ENCODE assay signal across 2 cellular contexts in the genomic region with DNA sequence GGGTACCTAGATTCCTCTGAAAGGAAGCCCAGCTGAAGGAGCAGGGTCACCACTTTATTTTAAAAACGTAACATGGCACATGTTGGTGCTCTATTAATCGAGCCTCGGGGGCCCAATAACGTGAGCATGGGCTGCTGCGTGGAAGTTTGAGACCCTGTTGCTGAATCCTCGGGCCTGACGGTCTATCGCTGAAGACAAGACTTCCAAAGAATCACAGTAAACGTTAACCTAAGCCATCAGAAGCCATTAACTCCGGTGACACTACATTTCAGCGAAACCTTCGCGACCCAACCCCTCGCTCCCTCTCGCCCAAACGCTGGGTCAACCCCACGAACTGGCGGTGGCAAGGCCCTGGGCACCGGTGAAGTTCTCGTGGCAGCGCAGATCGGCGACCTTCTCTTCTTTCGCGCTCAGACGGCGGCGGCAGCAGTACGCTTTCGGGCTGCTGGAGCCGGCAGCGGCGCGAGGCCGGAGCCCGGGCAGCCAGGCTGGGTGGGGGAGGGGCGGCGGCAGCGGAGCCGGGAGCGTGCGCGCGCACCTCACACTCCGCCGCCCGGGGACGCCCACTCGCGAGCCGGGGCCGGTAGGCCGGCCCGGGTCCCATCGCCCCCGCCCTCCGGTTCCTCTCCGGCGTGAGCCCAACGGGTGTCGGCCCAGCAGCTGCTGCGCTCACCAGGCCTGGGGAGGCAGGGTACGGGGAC.
TF ChIP-seq lines count a peak whose summit lies in the region.

No MANE protein-coding gene starts in this region.

TF ChIP-seq in HEK293T, 16 proteins besides CTCF, POLR2A, EP300 and RAD21 (continued from another document):
- TF ChIP-seq NFRKB (IDR thresholded peaks at IDR 0.05): no peak
- TF ChIP-seq ELF4 (IDR thresholded peaks at IDR 0.05): no peak
- TF ChIP-seq ARNT (IDR thresholded peaks at IDR 0.05): 0 out of 2 replicates have a peak, but pooled peaks have one; percentile 6
- TF ChIP-seq SP1 (IDR thresholded peaks at IDR 0.05): no peak
- no peak for TF ChIP-seq FOXK2 (IDR thresholded peaks at IDR 0.05)
- TF ChIP-seq L3MBTL2 (conservative IDR thresholded peaks at IDR 0.05): peak; percentile 72
- TF ChIP-seq CTBP1 (IDR thresholded peaks at IDR 0.05; ENCODE audit: borderline replicate concordance): no peak

TF ChIP-seq in K562, 482 proteins besides CTCF, POLR2A, EP300 and RAD21 (continued from another document and continues in another):
- TF ChIP-seq TOE1 (IDR thresholded peaks at IDR 0.05; ENCODE audit: borderline replicate concordance): no peak
- peak; percentile 48; the same call in 1 of the 2 replicates for TF ChIP-seq TOE1 (CRISPR knock-in tag; IDR thresholded peaks at IDR 0.05; ENCODE audit: borderline replicate concordance, low read depth)
- TF ChIP-seq NFATC3 (IDR thresholded peaks at IDR 0.05): no peak
- TF ChIP-seq, protein P1, sequence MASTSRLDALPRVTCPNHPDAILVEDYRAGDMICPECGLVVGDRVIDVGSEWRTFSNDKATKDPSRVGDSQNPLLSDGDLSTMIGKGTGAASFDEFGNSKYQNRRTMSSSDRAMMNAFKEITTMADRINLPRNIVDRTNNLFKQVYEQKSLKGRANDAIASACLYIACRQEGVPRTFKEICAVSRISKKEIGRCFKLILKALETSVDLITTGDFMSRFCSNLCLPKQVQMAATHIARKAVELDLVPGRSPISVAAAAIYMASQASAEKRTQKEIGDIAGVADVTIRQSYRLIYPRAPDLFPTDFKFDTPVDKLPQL (IDR thresholded peaks at IDR 0.05; ENCODE audit: extremely low read depth, insufficient read length): no peak
- peak; percentile 85; the same call in 1 of the 2 replicates for TF ChIP-seq ZNF589 (CRISPR knock-in tag; IDR thresholded peaks at IDR 0.05; ENCODE audit: low read depth)
- TF ChIP-seq, protein P2, sequence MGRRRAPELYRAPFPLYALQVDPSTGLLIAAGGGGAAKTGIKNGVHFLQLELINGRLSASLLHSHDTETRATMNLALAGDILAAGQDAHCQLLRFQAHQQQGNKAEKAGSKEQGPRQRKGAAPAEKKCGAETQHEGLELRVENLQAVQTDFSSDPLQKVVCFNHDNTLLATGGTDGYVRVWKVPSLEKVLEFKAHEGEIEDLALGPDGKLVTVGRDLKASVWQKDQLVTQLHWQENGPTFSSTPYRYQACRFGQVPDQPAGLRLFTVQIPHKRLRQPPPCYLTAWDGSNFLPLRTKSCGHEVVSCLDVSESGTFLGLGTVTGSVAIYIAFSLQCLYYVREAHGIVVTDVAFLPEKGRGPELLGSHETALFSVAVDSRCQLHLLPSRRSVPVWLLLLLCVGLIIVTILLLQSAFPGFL (CRISPR knock-in tag; IDR thresholded peaks at IDR 0.05): no peak
- TF ChIP-seq SUPT5H (IDR thresholded peaks at IDR 0.05): peak; percentile 61
- TF ChIP-seq ILF3 (IDR thresholded peaks at IDR 0.05; ENCODE audit: borderline replicate concordance): 0 out of 2 replicates have a peak, but pooled peaks have one; percentile 86
- peak; percentile 41 for TF ChIP-seq CREB1 (IDR thresholded peaks at IDR 0.05)
- no peak for TF ChIP-seq CREB1 (CRISPR knock-in tag; IDR thresholded peaks at IDR 0.05)
- TF ChIP-seq, protein P3, sequence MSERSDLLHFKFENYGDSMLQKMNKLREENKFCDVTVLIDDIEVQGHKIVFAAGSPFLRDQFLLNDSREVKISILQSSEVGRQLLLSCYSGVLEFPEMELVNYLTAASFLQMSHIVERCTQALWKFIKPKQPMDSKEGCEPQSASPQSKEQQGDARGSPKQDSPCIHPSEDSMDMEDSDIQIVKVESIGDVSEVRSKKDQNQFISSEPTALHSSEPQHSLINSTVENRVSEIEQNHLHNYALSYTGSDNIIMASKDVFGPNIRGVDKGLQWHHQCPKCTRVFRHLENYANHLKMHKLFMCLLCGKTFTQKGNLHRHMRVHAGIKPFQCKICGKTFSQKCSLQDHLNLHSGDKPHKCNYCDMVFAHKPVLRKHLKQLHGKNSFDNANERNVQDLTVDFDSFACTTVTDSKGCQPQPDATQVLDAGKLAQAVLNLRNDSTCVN (CRISPR knock-in tag; IDR thresholded peaks at IDR 0.05): 0 out of 2 replicates have a peak, but pooled peaks have one; percentile 24
- TF ChIP-seq, protein P4, sequence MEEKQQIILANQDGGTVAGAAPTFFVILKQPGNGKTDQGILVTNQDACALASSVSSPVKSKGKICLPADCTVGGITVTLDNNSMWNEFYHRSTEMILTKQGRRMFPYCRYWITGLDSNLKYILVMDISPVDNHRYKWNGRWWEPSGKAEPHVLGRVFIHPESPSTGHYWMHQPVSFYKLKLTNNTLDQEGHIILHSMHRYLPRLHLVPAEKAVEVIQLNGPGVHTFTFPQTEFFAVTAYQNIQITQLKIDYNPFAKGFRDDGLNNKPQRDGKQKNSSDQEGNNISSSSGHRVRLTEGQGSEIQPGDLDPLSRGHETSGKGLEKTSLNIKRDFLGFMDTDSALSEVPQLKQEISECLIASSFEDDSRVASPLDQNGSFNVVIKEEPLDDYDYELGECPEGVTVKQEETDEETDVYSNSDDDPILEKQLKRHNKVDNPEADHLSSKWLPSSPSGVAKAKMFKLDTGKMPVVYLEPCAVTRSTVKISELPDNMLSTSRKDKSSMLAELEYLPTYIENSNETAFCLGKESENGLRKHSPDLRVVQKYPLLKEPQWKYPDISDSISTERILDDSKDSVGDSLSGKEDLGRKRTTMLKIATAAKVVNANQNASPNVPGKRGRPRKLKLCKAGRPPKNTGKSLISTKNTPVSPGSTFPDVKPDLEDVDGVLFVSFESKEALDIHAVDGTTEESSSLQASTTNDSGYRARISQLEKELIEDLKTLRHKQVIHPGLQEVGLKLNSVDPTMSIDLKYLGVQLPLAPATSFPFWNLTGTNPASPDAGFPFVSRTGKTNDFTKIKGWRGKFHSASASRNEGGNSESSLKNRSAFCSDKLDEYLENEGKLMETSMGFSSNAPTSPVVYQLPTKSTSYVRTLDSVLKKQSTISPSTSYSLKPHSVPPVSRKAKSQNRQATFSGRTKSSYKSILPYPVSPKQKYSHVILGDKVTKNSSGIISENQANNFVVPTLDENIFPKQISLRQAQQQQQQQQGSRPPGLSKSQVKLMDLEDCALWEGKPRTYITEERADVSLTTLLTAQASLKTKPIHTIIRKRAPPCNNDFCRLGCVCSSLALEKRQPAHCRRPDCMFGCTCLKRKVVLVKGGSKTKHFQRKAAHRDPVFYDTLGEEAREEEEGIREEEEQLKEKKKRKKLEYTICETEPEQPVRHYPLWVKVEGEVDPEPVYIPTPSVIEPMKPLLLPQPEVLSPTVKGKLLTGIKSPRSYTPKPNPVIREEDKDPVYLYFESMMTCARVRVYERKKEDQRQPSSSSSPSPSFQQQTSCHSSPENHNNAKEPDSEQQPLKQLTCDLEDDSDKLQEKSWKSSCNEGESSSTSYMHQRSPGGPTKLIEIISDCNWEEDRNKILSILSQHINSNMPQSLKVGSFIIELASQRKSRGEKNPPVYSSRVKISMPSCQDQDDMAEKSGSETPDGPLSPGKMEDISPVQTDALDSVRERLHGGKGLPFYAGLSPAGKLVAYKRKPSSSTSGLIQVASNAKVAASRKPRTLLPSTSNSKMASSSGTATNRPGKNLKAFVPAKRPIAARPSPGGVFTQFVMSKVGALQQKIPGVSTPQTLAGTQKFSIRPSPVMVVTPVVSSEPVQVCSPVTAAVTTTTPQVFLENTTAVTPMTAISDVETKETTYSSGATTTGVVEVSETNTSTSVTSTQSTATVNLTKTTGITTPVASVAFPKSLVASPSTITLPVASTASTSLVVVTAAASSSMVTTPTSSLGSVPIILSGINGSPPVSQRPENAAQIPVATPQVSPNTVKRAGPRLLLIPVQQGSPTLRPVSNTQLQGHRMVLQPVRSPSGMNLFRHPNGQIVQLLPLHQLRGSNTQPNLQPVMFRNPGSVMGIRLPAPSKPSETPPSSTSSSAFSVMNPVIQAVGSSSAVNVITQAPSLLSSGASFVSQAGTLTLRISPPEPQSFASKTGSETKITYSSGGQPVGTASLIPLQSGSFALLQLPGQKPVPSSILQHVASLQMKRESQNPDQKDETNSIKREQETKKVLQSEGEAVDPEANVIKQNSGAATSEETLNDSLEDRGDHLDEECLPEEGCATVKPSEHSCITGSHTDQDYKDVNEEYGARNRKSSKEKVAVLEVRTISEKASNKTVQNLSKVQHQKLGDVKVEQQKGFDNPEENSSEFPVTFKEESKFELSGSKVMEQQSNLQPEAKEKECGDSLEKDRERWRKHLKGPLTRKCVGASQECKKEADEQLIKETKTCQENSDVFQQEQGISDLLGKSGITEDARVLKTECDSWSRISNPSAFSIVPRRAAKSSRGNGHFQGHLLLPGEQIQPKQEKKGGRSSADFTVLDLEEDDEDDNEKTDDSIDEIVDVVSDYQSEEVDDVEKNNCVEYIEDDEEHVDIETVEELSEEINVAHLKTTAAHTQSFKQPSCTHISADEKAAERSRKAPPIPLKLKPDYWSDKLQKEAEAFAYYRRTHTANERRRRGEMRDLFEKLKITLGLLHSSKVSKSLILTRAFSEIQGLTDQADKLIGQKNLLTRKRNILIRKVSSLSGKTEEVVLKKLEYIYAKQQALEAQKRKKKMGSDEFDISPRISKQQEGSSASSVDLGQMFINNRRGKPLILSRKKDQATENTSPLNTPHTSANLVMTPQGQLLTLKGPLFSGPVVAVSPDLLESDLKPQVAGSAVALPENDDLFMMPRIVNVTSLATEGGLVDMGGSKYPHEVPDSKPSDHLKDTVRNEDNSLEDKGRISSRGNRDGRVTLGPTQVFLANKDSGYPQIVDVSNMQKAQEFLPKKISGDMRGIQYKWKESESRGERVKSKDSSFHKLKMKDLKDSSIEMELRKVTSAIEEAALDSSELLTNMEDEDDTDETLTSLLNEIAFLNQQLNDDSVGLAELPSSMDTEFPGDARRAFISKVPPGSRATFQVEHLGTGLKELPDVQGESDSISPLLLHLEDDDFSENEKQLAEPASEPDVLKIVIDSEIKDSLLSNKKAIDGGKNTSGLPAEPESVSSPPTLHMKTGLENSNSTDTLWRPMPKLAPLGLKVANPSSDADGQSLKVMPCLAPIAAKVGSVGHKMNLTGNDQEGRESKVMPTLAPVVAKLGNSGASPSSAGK (IDR thresholded peaks at IDR 0.05): peak; percentile 67
- peak; percentile 65; the same call in 1 of the 2 replicates for TF ChIP-seq MTA3 (IDR thresholded peaks at IDR 0.05; ENCODE audit: borderline replicate concordance)
- TF ChIP-seq RBBP5 (IDR thresholded peaks at IDR 0.05; ENCODE audit: borderline replicate concordance, insufficient read depth, low read length, poor library complexity, severe bottlenecking): peak; percentile 92
- TF ChIP-seq ZNF707 (CRISPR knock-in tag; conservative IDR thresholded peaks at IDR 0.05): no peak
- TF ChIP-seq MYBL2 (IDR thresholded peaks at IDR 0.05; ENCODE audit: low read depth): no peak
- no peak for TF ChIP-seq MYBL2 (CRISPR knock-in tag; IDR thresholded peaks at IDR 0.05; ENCODE audit: borderline replicate concordance)
- TF ChIP-seq MYC (IDR thresholded peaks at IDR 0.05; ENCODE audit: low read depth, low read length): peak; percentile 60; the same call in 1 of the 2 replicates
- TF ChIP-seq MYC (CRISPR knock-in tag; IDR thresholded peaks at IDR 0.05; ENCODE audit: borderline replicate concordance, low read depth): no peak
- no peak for TF ChIP-seq PCBP1 (IDR thresholded peaks at IDR 0.05; ENCODE audit: low read depth, low read length, poor library complexity, severe bottlenecking)
- peak; percentile 41; the same call in 1 of the 2 replicates for TF ChIP-seq NR2C2 (CRISPR knock-in tag; IDR thresholded peaks at IDR 0.05)
- TF ChIP-seq NR2C2 (tag; IDR thresholded peaks at IDR 0.05): peak; percentile 74; the same call in 1 of the 2 replicates
- TF ChIP-seq POLR2AphosphoS5 (IDR thresholded peaks at IDR 0.05; ENCODE audit: control insufficient read depth, insufficient read depth, low read depth, low read length): peak; percentile 66; the same call in 1 of the 2 replicates
- no peak for TF ChIP-seq DPF2 (IDR thresholded peaks at IDR 0.05)
- no peak for TF ChIP-seq NR1H2 (CRISPR knock-in tag; IDR thresholded peaks at IDR 0.05)
- TF ChIP-seq ZSCAN32 (CRISPR knock-in tag; IDR thresholded peaks at IDR 0.05): 0 out of 2 replicates have a peak, but pooled peaks have one; percentile 33
- TF ChIP-seq, protein P5, sequence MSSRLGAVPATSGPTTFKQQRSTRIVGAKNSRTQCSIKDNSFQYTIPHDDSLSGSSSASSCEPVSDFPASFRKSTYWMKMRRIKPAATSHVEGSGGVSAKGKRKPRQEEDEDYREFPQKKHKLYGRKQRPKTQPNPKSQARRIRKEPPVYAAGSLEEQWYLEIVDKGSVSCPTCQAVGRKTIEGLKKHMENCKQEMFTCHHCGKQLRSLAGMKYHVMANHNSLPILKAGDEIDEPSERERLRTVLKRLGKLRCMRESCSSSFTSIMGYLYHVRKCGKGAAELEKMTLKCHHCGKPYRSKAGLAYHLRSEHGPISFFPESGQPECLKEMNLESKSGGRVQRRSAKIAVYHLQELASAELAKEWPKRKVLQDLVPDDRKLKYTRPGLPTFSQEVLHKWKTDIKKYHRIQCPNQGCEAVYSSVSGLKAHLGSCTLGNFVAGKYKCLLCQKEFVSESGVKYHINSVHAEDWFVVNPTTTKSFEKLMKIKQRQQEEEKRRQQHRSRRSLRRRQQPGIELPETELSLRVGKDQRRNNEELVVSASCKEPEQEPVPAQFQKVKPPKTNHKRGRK (tag; IDR thresholded peaks at IDR 0.05): no peak
- peak; percentile 41 for TF ChIP-seq SOX6 (IDR thresholded peaks at IDR 0.05)
- no peak for TF ChIP-seq KLF10 (CRISPR knock-in tag; IDR thresholded peaks at IDR 0.05)
- no peak for TF ChIP-seq ESRRB (CRISPR knock-in tag; IDR thresholded peaks at IDR 0.05; ENCODE audit: borderline replicate concordance)
- no peak for TF ChIP-seq CREBBP (IDR thresholded peaks at IDR 0.05; ENCODE audit: low read depth, low read length)
- TF ChIP-seq, protein P6, sequence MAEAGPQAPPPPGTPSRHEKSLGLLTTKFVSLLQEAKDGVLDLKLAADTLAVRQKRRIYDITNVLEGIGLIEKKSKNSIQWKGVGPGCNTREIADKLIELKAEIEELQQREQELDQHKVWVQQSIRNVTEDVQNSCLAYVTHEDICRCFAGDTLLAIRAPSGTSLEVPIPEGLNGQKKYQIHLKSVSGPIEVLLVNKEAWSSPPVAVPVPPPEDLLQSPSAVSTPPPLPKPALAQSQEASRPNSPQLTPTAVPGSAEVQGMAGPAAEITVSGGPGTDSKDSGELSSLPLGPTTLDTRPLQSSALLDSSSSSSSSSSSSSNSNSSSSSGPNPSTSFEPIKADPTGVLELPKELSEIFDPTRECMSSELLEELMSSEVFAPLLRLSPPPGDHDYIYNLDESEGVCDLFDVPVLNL (CRISPR knock-in tag; IDR thresholded peaks at IDR 0.05; ENCODE audit: low read depth): 0 out of 2 replicates have a peak, but pooled peaks have one; percentile 52
- peak; percentile 76 for TF ChIP-seq BCOR (IDR thresholded peaks at IDR 0.05)
- 0 out of 2 replicates have a peak, but pooled peaks have one; percentile 28 for TF ChIP-seq TCF7 (IDR thresholded peaks at IDR 0.05; ENCODE audit: borderline replicate concordance)
- TF ChIP-seq, protein P7, sequence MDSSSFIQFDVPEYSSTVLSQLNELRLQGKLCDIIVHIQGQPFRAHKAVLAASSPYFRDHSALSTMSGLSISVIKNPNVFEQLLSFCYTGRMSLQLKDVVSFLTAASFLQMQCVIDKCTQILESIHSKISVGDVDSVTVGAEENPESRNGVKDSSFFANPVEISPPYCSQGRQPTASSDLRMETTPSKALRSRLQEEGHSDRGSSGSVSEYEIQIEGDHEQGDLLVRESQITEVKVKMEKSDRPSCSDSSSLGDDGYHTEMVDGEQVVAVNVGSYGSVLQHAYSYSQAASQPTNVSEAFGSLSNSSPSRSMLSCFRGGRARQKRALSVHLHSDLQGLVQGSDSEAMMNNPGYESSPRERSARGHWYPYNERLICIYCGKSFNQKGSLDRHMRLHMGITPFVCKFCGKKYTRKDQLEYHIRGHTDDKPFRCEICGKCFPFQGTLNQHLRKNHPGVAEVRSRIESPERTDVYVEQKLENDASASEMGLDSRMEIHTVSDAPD (CRISPR knock-in tag; IDR thresholded peaks at IDR 0.05): no peak
- peak; percentile 36; the same call in 1 of the 2 replicates for TF ChIP-seq ERF (CRISPR knock-in tag; IDR thresholded peaks at IDR 0.05)
